ENCODE assay signal across 15 cellular contexts in the genomic region with DNA sequence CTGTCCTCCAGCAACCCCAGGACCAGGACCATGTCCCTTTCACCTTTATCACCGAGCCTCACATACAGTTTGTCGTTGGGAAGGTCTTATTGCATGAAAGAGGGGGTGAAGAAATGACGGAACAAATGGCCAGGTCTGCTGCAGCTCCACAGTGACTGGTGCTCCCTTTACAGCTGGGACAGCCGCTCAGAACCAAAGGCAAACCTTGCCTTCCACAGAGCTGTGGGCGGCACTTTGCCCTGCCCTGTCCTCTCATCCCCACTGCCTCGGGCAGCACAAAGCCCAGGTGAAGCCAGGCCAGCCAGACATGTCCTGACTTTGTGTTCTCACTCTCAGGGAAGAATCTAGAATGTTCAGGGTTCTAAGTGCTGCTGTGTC. TPM values are rescaled to one million over a fixed set of nuclear protein-coding genes. Genes with fewer than 3 reads are reported as not detected.
DNase-seq lines count a peak whose midpoint lies in the region; ATAC-seq and TF ChIP-seq lines count a peak whose summit lies in the region.
"Had no signal": no experiment of that assay in that cellular context is flagged by ENCODE, and none has a peak within 500 bp of the region (broad histone marks: within the 10 kb centered on the region; RNA-seq: fewer than 3 reads in every experiment).

No MANE protein-coding gene starts in this region.

- DNase-seq in activated T-cell treated with anti-CD3 and anti-CD28 coated beads, Interleukin-2, amount 50 U/mL, for 1 hour: peak; percentile 16
- DNase-seq in activated T-cell treated with anti-CD3 and anti-CD28 coated beads for 4 hours (no peak), sigmoid colon (peak; percentile 38), body of pancreas (no peak), C1 segment of cervical spinal cord (lab: John Stamatoyannopoulos, UW) (no peak)
- DNase-seq: DMS 273 treated with DMSO at 0.1 percent for 48 hours, NCI-H1436 treated with DMSO at 0.1 percent for 48 hours, NCI-H69 had no signal

- H3K27ac Mint-ChIP-seq in activated naive CD8-positive, alpha-beta T cell: peak overlapping the region; percentile 98

- no peak overlapping the region for H3K4me3 ChIP-seq in sigmoid colon
- H3K4me3 ChIP-seq in body of pancreas: no peak overlapping the region

- H3K27me3 ChIP-seq in sigmoid colon (no peaks in the 10 kb centered on the region), body of pancreas (no peaks in the 10 kb centered on the region)
- H3K27me3 ChIP-seq: upper lobe of left lung had no signal

- peaks cover 5% of the 10 kb centered on the region for H3K36me3 Mint-ChIP-seq in activated naive CD8-positive, alpha-beta T cell

- TF ChIP-seq EP300 in sigmoid colon (IDR thresholded peaks at IDR 0.05): no peak

- no peak for TF ChIP-seq POLR2A in sigmoid colon (IDR thresholded peaks at IDR 0.05)
- no peak for TF ChIP-seq POLR2A in body of pancreas (IDR thresholded peaks at IDR 0.05)

- no peaks in the 10 kb centered on the region for H3K36me3 ChIP-seq in sigmoid colon
- H3K36me3 ChIP-seq in body of pancreas (replicated peaks in 1 of 2; ENCODE audit: insufficient read depth in 1 of 2, low read depth in 2 of 2): no peaks in the 10 kb centered on the region
- H3K36me3 ChIP-seq: upper lobe of left lung had no signal

- 59 to 84% methylated on average over 6 of the region's 6 CpGs for WGBS in sigmoid colon, 2 donors
- 58 to 59% methylated on average over 4 to 6 of the region's 6 CpGs for WGBS in body of pancreas, 2 donors

- peak overlapping the region; percentile 87 for H3K4me3 Mint-ChIP-seq in activated naive CD8-positive, alpha-beta T cell

- peaks cover 78% of the 10 kb centered on the region for H3K4me1 Mint-ChIP-seq in activated naive CD8-positive, alpha-beta T cell (ENCODE audit: low read depth)

- H3K9me3 ChIP-seq in sigmoid colon (no peaks in the 10 kb centered on the region), body of pancreas (no peaks in the 10 kb centered on the region)
- H3K9me3 ChIP-seq: upper lobe of left lung had no signal

- no peaks in the 10 kb centered on the region for H3K4me1 ChIP-seq in sigmoid colon
- H3K4me1 ChIP-seq in body of pancreas: no peaks in the 10 kb centered on the region

- intact Hi-C loops in sigmoid colon (cut with DNase I): no loop called here
- intact Hi-C loops in body of pancreas (cut with DNase I): no loop called here

- peak; percentile 5 for ATAC-seq in HG02970 (IDR thresholded peaks at IDR 0.05; ENCODE audit: low FRiP score, unreplicated experiment)
- no peak for ATAC-seq in GM18870 (IDR thresholded peaks at IDR 0.05; ENCODE audit: unreplicated experiment)
- no peak for ATAC-seq in body of pancreas
- ATAC-seq: Right ventricle myocardium inferior had no signal

- no peak for TF ChIP-seq CTCF in sigmoid colon (IDR thresholded peaks at IDR 0.05)
- no peak for TF ChIP-seq CTCF in body of pancreas (IDR thresholded peaks at IDR 0.05)

- H3K27me3 Mint-ChIP-seq in activated naive CD8-positive, alpha-beta T cell: no peaks in the 10 kb centered on the region

- no peak overlapping the region for H3K27ac ChIP-seq in sigmoid colon
- no peak overlapping the region for H3K27ac ChIP-seq in body of pancreas
- H3K27ac ChIP-seq: upper lobe of left lung had no signal

- H3K9me3 Mint-ChIP-seq in activated naive CD8-positive, alpha-beta T cell (ENCODE audit: low read depth): no peaks in the 10 kb centered on the region

RNA-seq across cellular contexts. Expression of gene GPR55, which starts 1.0 kb away (rescaled TPM):
- total RNA-seq in sigmoid colon (not detected), body of pancreas (not detected)
- polyA plus RNA-seq in sigmoid colon: 1 to 10 TPM in 1 of 3 donors, under 1 TPM in 1, not detected in 1; 0.23 to 1.4 TPM
- total RNA-seq: dermis microvascular lymphatic vessel endothelial cell, fibroblast of villous mesenchyme, Right ventricle myocardium inferior had no signal

RNA-seq across cellular contexts. Expression of gene ITM2C, which starts 59.3 kb away (rescaled TPM):
- total RNA-seq in sigmoid colon: 100 to 1,000 TPM; 107 to 206 (median 117) TPM
- polyA plus RNA-seq in sigmoid colon: 1,000 to 10,000 TPM in 1 of 3 donors, 100 to 1,000 TPM in 2; 489 to 1,275 (median 498) TPM
- 10 to 100 TPM; 32.9 to 43.8 TPM for total RNA-seq in body of pancreas

Comparison
In these comparisons a context has a peak if more than half of its experiments do, and no peak if none do; other contexts are left out.
1. DNase-seq: peak in activated T-cell treated with anti-CD3 and anti-CD28 coated beads, Interleukin-2, amount 50 U/mL, for 1 hour (single experiment) and sigmoid colon (single experiment); none in activated T-cell treated with anti-CD3 and anti-CD28 coated beads for 4 hours (single experiment), body of pancreas (0 of 4) and C1 segment of cervical spinal cord (0 of 14).